In the genomic region with DNA sequence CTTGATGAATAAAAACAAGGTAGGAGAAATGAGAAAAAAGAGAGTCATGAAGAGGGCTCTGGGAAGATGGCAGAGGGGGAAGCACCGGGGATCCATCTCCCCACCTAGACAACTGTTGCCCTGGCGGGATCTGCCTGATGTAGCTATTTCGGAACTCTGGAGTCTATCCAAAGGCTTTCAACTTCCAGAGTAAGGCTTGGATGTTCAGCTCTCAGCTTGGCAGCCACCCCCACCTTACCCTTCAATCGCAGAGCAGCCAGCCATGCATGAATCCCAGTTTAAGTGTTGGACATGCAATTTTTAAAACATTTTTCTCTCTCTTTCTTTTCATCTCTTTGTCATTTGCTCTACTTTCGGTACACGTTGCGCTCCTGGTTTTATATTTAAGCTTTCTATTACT, we compare ENCODE assay signal across 30 cellular contexts.
"Had no signal": no experiment of that assay in that cellular context is flagged by ENCODE, and none has a peak within 500 bp of the region (broad histone marks: within the 10 kb centered on the region; RNA-seq: fewer than 3 reads in every experiment).

No MANE protein-coding gene starts in this region.

- H3K9me3 Mint-ChIP-seq: activated B cell treated with CpG ODN at 0.5 μM for 24 hours; activated naive CD4-positive, alpha-beta T cell treated with anti-CD3 and anti-CD28 coated beads for 36 hours; activated naive CD4-positive, alpha-beta T cell treated with anti-CD3 and anti-CD28 coated beads, Interleukin-2, amount 50 U/mL, for 72 hours; activated naive CD8-positive, alpha-beta T cell treated with anti-CD3 and anti-CD28 coated beads, Interleukin-2, amount 10 ng/mL, durations not matched to agents 7 days and 5 days; activated T-helper 1 cell treated with anti-CD3 and anti-CD28 coated beads, Interleukin-12 subunit alpha, Interleukin-12 subunit beta, Interleukin-2, Interleukin-4 antibody, amounts not matched to agents 30 ng/mL and 10 ng/mL and 1 ng/mL, durations not matched to agents 14 hours and 24 hours and 36 hours; activated T-helper 2 cell treated with anti-CD3 and anti-CD28 coated beads, Interferon-gamma antibody, Interleukin-2, Interleukin-4, amounts not matched to agents 10 μg/mL and 5 μg/mL and 100 μg/mL, durations not matched to agents 14 hours and 24 hours and 36 hours; T-helper 2 cell treated with Interferon-gamma antibody and Interleukin-4, amounts not matched to agents 5 μg/mL and 100 μg/mL, for 36 hours had no signal

- H3K27ac Mint-ChIP-seq: activated B cell treated with CpG ODN at 0.5 μM for 24 hours; activated CD8-positive, alpha-beta memory T cell treated with anti-CD3 and anti-CD28 coated beads, Interleukin-2, amount 10 ng/mL, durations not matched to agents 7 days and 5 days; activated CD8-positive, alpha-beta T cell treated with anti-CD3 and anti-CD28 coated beads, Interleukin-2, amount 10 ng/mL, durations not matched to agents 7 days and 5 days; activated naive CD4-positive, alpha-beta T cell treated with anti-CD3 and anti-CD28 coated beads for 36 hours; activated naive CD4-positive, alpha-beta T cell treated with anti-CD3 and anti-CD28 coated beads, Interleukin-2, amount 50 U/mL, for 72 hours; activated naive CD8-positive, alpha-beta T cell treated with anti-CD3 and anti-CD28 coated beads, Interleukin-2, amount 10 ng/mL, durations not matched to agents 7 days and 5 days; activated T-helper 1 cell treated with anti-CD3 and anti-CD28 coated beads, Interleukin-12 subunit alpha, Interleukin-12 subunit beta, Interleukin-2, Interleukin-4 antibody, amounts not matched to agents 30 ng/mL and 10 ng/mL and 1 ng/mL, durations not matched to agents 14 hours and 24 hours and 36 hours; activated T-helper 2 cell treated with anti-CD3 and anti-CD28 coated beads, Interferon-gamma antibody, Interleukin-2, Interleukin-4, amounts not matched to agents 10 μg/mL and 5 μg/mL and 100 μg/mL, durations not matched to agents 14 hours and 24 hours and 36 hours; brain; T-helper 17 cell; T-helper 2 cell treated with Interferon-gamma antibody and Interleukin-4, amounts not matched to agents 5 μg/mL and 100 μg/mL, for 36 hours had no signal

- H3K36me3 Mint-ChIP-seq: activated CD8-positive, alpha-beta memory T cell treated with anti-CD3 and anti-CD28 coated beads, Interleukin-2, amount 10 ng/mL, durations not matched to agents 7 days and 5 days; activated naive CD4-positive, alpha-beta T cell treated with anti-CD3 and anti-CD28 coated beads, Interleukin-2, amount 50 U/mL, for 72 hours; activated naive CD8-positive, alpha-beta T cell treated with anti-CD3 and anti-CD28 coated beads, Interleukin-2, amount 10 ng/mL, durations not matched to agents 7 days and 5 days; brain had no signal

- H3K4me3 Mint-ChIP-seq: activated B cell treated with CpG ODN at 0.5 μM for 24 hours; activated CD8-positive, alpha-beta memory T cell treated with anti-CD3 and anti-CD28 coated beads, Interleukin-2, amount 10 ng/mL, durations not matched to agents 7 days and 5 days; activated CD8-positive, alpha-beta T cell treated with anti-CD3 and anti-CD28 coated beads, Interleukin-2, amount 10 ng/mL, durations not matched to agents 7 days and 5 days; activated naive CD4-positive, alpha-beta T cell treated with anti-CD3 and anti-CD28 coated beads for 36 hours; activated naive CD8-positive, alpha-beta T cell treated with anti-CD3 and anti-CD28 coated beads, Interleukin-2, amount 10 ng/mL, durations not matched to agents 7 days and 5 days; activated T-helper 1 cell treated with anti-CD3 and anti-CD28 coated beads, Interleukin-12 subunit alpha, Interleukin-12 subunit beta, Interleukin-2, Interleukin-4 antibody, amounts not matched to agents 30 ng/mL and 10 ng/mL and 1 ng/mL, durations not matched to agents 14 hours and 24 hours and 36 hours; brain; T-helper 17 cell; T-helper 2 cell treated with Interferon-gamma antibody and Interleukin-4, amounts not matched to agents 5 μg/mL and 100 μg/mL, for 36 hours had no signal

- ATAC-seq: activated CD4-positive, CD25-positive, alpha-beta regulatory T cell treated with anti-CD3 and anti-CD28 coated beads, Interleukin-2, amount 50 U/mL, for 24 hours; activated CD8-positive, alpha-beta memory T cell treated with anti-CD3 and anti-CD28 coated beads, Interleukin-2, amount 10 ng/mL, durations not matched to agents 7 days and 5 days; activated CD8-positive, alpha-beta T cell treated with anti-CD3 and anti-CD28 coated beads, Interleukin-2, amount 10 ng/mL, durations not matched to agents 7 days and 5 days; activated naive CD4-positive, alpha-beta T cell treated with anti-CD3 and anti-CD28 coated beads, Interleukin-2, amount 50 U/mL, for 72 hours; gastroesophageal sphincter; T-helper 17 cell had no signal

- H3K4me1 Mint-ChIP-seq: activated B cell treated with CpG ODN at 0.5 μM for 24 hours; activated CD8-positive, alpha-beta memory T cell treated with anti-CD3 and anti-CD28 coated beads, Interleukin-2, amount 10 ng/mL, durations not matched to agents 7 days and 5 days; activated naive CD8-positive, alpha-beta T cell treated with anti-CD3 and anti-CD28 coated beads, Interleukin-2, amount 10 ng/mL, durations not matched to agents 7 days and 5 days; brain; T-helper 17 cell had no signal

- DNase-seq: activated B cell treated with CpG ODN at 0.5 μM for 24 hours; activated CD4-positive, alpha-beta T cell treated with anti-CD3 and anti-CD28 coated beads for 48 hours; activated CD4-positive, alpha-beta T cell treated with anti-CD3 and anti-CD28 coated beads, Interleukin-2, amount 50 U/mL, for 1 hour; activated CD4-positive, alpha-beta T cell treated with anti-CD3 and anti-CD28 coated beads, Interleukin-2, amount 50 U/mL, for 48 hours; activated CD8-positive, alpha-beta memory T cell treated with anti-CD3 and anti-CD28 coated beads, Interleukin-2, amount 10 ng/mL, durations not matched to agents 7 days and 5 days; activated CD8-positive, alpha-beta memory T cell treated with anti-CD3 and anti-CD28 coated beads, Interleukin-2, amount 50 U/mL, for 4 hours; activated CD8-positive, alpha-beta T cell treated with anti-CD3 and anti-CD28 coated beads, Interleukin-2, amount 10 ng/mL, durations not matched to agents 7 days and 5 days; activated effector memory CD4-positive, alpha-beta T cell treated with anti-CD3 and anti-CD28 coated beads, Interleukin-2, amount 50 U/mL, for 16 hours; activated naive CD4-positive, alpha-beta T cell treated with anti-CD3 and anti-CD28 coated beads for 36 hours; activated naive CD8-positive, alpha-beta T cell treated with anti-CD3 and anti-CD28 coated beads, Interleukin-2, amount 10 ng/mL, durations not matched to agents 7 days and 5 days; activated T-cell treated with anti-CD3 and anti-CD28 coated beads, Interleukin-2, amount 50 U/mL, for 1 hour; activated T-cell treated with anti-CD3 and anti-CD28 coated beads, Interleukin-2, amount 50 U/mL, for 48 hours; central memory CD4-positive, alpha-beta T cell; cerebellar nuclear complex; colonic mucosa; effector CD8-positive, alpha-beta T cell; esophagus squamous epithelium; foreskin melanocyte; SW 1271; T-helper 1 cell; T-helper 17 cell; T1000; WERI-Rb-1 had no signal
